In genomic region chr11:79352304-79352703, GRCh38 we compare ENCODE assay signal across 16 cellular contexts.
"Had no signal": no experiment of that assay in that cellular context is flagged by ENCODE, and none has a peak within 500 bp of the region (broad histone marks: within the 10 kb centered on the region; RNA-seq: fewer than 3 reads in every experiment).

No MANE protein-coding gene starts in this region.

- DNase-seq: activated B cell treated with CpG ODN at 0.5 μM for 24 hours; activated CD4-positive, alpha-beta T cell treated with anti-CD3 and anti-CD28 coated beads, Interleukin-2, amount 10 ng/mL, durations not matched to agents 24 days and 14 days; activated naive CD4-positive, alpha-beta T cell; aorta; hippocampal formation; kidney glomerular epithelial cell; lower lobe of right lung; naive thymus-derived CD4-positive, alpha-beta T cell; occipital lobe; sigmoid colon; stimulated activated CD4-positive, alpha-beta T cell treated with anti-CD3 and anti-CD28 coated beads, Interleukin-2, amount 100 ng/mL, for 24 hours; stimulated activated naive B cell treated with anti-CD40 and anti-IgM and Interleukin-4, amounts not matched to agents 10 μg/mL and 1 μg/mL and 100 μg/mL, for 72 hours; substantia nigra; T-helper 1 cell; trophoblast cell had no signal

- H3K9me3 Mint-ChIP-seq: activated B cell treated with CpG ODN at 0.5 μM for 24 hours; activated CD4-positive, alpha-beta T cell treated with anti-CD3 and anti-CD28 coated beads, Interleukin-2, amount 10 ng/mL, durations not matched to agents 24 days and 14 days; activated T-helper 1 cell treated with anti-CD3 and anti-CD28 coated beads, Interleukin-12 subunit alpha, Interleukin-12 subunit beta, Interleukin-2, Interleukin-4 antibody, amounts not matched to agents 30 ng/mL and 10 ng/mL and 1 ng/mL, durations not matched to agents 14 hours and 24 hours and 36 hours had no signal

- H3K27ac Mint-ChIP-seq: activated B cell treated with CpG ODN at 0.5 μM for 24 hours; activated CD4-positive, alpha-beta T cell treated with anti-CD3 and anti-CD28 coated beads, Interleukin-2, amount 10 ng/mL, durations not matched to agents 24 days and 14 days; activated T-helper 1 cell treated with anti-CD3 and anti-CD28 coated beads, Interleukin-12 subunit alpha, Interleukin-12 subunit beta, Interleukin-2, Interleukin-4 antibody, amounts not matched to agents 30 ng/mL and 10 ng/mL and 1 ng/mL, durations not matched to agents 14 hours and 24 hours and 36 hours; naive thymus-derived CD4-positive, alpha-beta T cell; stimulated activated naive B cell treated with anti-CD40 and anti-IgM and Interleukin-4, amounts not matched to agents 10 μg/mL and 1 μg/mL and 100 μg/mL, for 72 hours had no signal

- H3K36me3 Mint-ChIP-seq: naive thymus-derived CD4-positive, alpha-beta T cell; stimulated activated naive B cell treated with anti-CD40 and anti-IgM and Interleukin-4, amounts not matched to agents 10 μg/mL and 1 μg/mL and 100 μg/mL, for 72 hours had no signal

- H3K27me3 Mint-ChIP-seq: activated B cell treated with CpG ODN at 0.5 μM for 24 hours; activated CD4-positive, alpha-beta T cell treated with anti-CD3 and anti-CD28 coated beads, Interleukin-2, amount 10 ng/mL, durations not matched to agents 24 days and 14 days had no signal

- ATAC-seq: lower lobe of right lung; naive thymus-derived CD4-positive, alpha-beta T cell; stimulated activated naive B cell treated with anti-CD40 and anti-IgM and Interleukin-4, amounts not matched to agents 10 μg/mL and 1 μg/mL and 100 μg/mL, for 72 hours had no signal

- H3K4me1 Mint-ChIP-seq: activated B cell treated with CpG ODN at 0.5 μM for 24 hours; activated CD4-positive, alpha-beta T cell treated with anti-CD3 and anti-CD28 coated beads, Interleukin-2, amount 10 ng/mL, durations not matched to agents 24 days and 14 days; naive thymus-derived CD4-positive, alpha-beta T cell; stimulated activated naive B cell treated with anti-CD40 and anti-IgM and Interleukin-4, amounts not matched to agents 10 μg/mL and 1 μg/mL and 100 μg/mL, for 72 hours had no signal

- H3K4me3 Mint-ChIP-seq: activated B cell treated with CpG ODN at 0.5 μM for 24 hours; activated CD4-positive, alpha-beta T cell treated with anti-CD3 and anti-CD28 coated beads, Interleukin-2, amount 10 ng/mL, durations not matched to agents 24 days and 14 days; activated T-helper 1 cell treated with anti-CD3 and anti-CD28 coated beads, Interleukin-12 subunit alpha, Interleukin-12 subunit beta, Interleukin-2, Interleukin-4 antibody, amounts not matched to agents 30 ng/mL and 10 ng/mL and 1 ng/mL, durations not matched to agents 14 hours and 24 hours and 36 hours; naive thymus-derived CD4-positive, alpha-beta T cell; stimulated activated naive B cell treated with anti-CD40 and anti-IgM and Interleukin-4, amounts not matched to agents 10 μg/mL and 1 μg/mL and 100 μg/mL, for 72 hours had no signal
